13 cellular contexts compared by ENCODE assay signal in genomic region chr5:178786859-178787499, GRCh38. TPM values are rescaled to one million over a fixed set of nuclear protein-coding genes. Genes with fewer than 3 reads are reported as not detected.
DNase-seq lines count a peak whose midpoint lies in the region; ATAC-seq and TF ChIP-seq lines count a peak whose summit lies in the region.
"Had no signal": no experiment of that assay in that cellular context is flagged by ENCODE, and none has a peak within 500 bp of the region (broad histone marks: within the 10 kb centered on the region; RNA-seq: fewer than 3 reads in every experiment).

No MANE protein-coding gene starts in this region.

- TF ChIP-seq CTCF in Calu3 (IDR thresholded peaks at IDR 0.05; ENCODE audit: unreplicated experiment) (no peak), endodermal cell (conservative IDR thresholded peaks at IDR 0.05) (no peak), natural killer cell (IDR thresholded peaks at IDR 0.05) (no peak)
- TF ChIP-seq CTCF in CD4-positive, alpha-beta T cell (IDR thresholded peaks at IDR 0.05) = no peak

- peaks cover 15% of the 10 kb centered on the region for H3K4me1 Mint-ChIP-seq in Calu3 (ENCODE audit: low read depth, unreplicated experiment)
- peaks cover 3% of the 10 kb centered on the region for H3K4me1 Mint-ChIP-seq in endodermal cell
- no peaks in the 10 kb centered on the region for H3K4me1 Mint-ChIP-seq in activated naive CD8-positive, alpha-beta T cell treated with anti-CD3 and anti-CD28 coated beads, Interleukin-2, amount 50 U/mL, for 24 hours
- H3K4me1 Mint-ChIP-seq in CD4-positive, alpha-beta T cell (ENCODE audit: low read depth) = no peaks in the 10 kb centered on the region
- H3K4me1 Mint-ChIP-seq in natural killer cell = no peaks in the 10 kb centered on the region

- H3K9me3 ChIP-seq in endodermal cell (ENCODE audit: control insufficient read depth, low read length) = peaks cover 8% of the 10 kb centered on the region
- H3K9me3 ChIP-seq in CD4-positive, alpha-beta T cell (ENCODE audit: control insufficient read depth, low read length) = no peaks in the 10 kb centered on the region
- H3K9me3 ChIP-seq: spleen had no signal

- H3K36me3 Mint-ChIP-seq in Calu3 (ENCODE audit: insufficient read depth, unreplicated experiment) (no peaks in the 10 kb centered on the region), endodermal cell (ENCODE audit: low read depth) (no peaks in the 10 kb centered on the region), natural killer cell (no peaks in the 10 kb centered on the region)
- H3K36me3 Mint-ChIP-seq in activated naive CD8-positive, alpha-beta T cell treated with anti-CD3 and anti-CD28 coated beads, Interleukin-2, amount 50 U/mL, for 24 hours (ENCODE audit: low read depth) = no peaks in the 10 kb centered on the region
- H3K36me3 Mint-ChIP-seq in CD4-positive, alpha-beta T cell (ENCODE audit: low read depth) = no peaks in the 10 kb centered on the region

- H3K36me3 ChIP-seq in endodermal cell (ENCODE audit: control insufficient read depth, insufficient read depth, low read length) = no peaks in the 10 kb centered on the region
- H3K36me3 ChIP-seq: spleen had no signal

- H3K27me3 Mint-ChIP-seq in Calu3 (ENCODE audit: unreplicated experiment) (no peaks in the 10 kb centered on the region), endodermal cell (ENCODE audit: insufficient read depth) (peaks cover 3% of the 10 kb centered on the region), natural killer cell (ENCODE audit: low read depth in 2 of 2) (peaks cover 0 to 3% of the 10 kb centered on the region in 2 donors)
- peaks cover 2% of the 10 kb centered on the region for H3K27me3 Mint-ChIP-seq in activated naive CD8-positive, alpha-beta T cell treated with anti-CD3 and anti-CD28 coated beads, Interleukin-2, amount 50 U/mL, for 24 hours
- H3K27me3 Mint-ChIP-seq in CD4-positive, alpha-beta T cell = peaks cover 11% of the 10 kb centered on the region

- no peaks in the 10 kb centered on the region for H3K27me3 ChIP-seq in endodermal cell (ENCODE audit: control insufficient read depth, insufficient read depth, low read length, poor library complexity, severe bottlenecking)
- H3K27me3 ChIP-seq in CD4-positive, alpha-beta T cell (ENCODE audit: control insufficient read depth, insufficient read depth, low read length) = no peaks in the 10 kb centered on the region

- POLR2A ChIA-PET in CD4-positive, alpha-beta T cell (lab: Charles Lee) = no interaction called here

- no TSS peak for BruUV-seq in Calu3 (replicated peaks; lab: Mats Ljungman, UMichigan)

- H3K4me1 ChIP-seq in endodermal cell (ENCODE audit: control insufficient read depth, insufficient read depth, low read length) = no peaks in the 10 kb centered on the region
- H3K4me1 ChIP-seq: spleen had no signal

- H3K9me3 Mint-ChIP-seq in Calu3 (ENCODE audit: low read depth, unreplicated experiment) (peaks cover 18% of the 10 kb centered on the region), endodermal cell (peaks cover 3% of the 10 kb centered on the region), natural killer cell (no peaks in the 10 kb centered on the region)
- H3K9me3 Mint-ChIP-seq in activated naive CD8-positive, alpha-beta T cell treated with anti-CD3 and anti-CD28 coated beads, Interleukin-2, amount 50 U/mL, for 24 hours = no peaks in the 10 kb centered on the region
- no peaks in the 10 kb centered on the region for H3K9me3 Mint-ChIP-seq in CD4-positive, alpha-beta T cell

- H3K27ac Mint-ChIP-seq in Calu3 (ENCODE audit: unreplicated experiment) (no peak overlapping the region), endodermal cell (no peak overlapping the region), natural killer cell (no peak overlapping the region)
- no peak overlapping the region for H3K27ac Mint-ChIP-seq in activated naive CD8-positive, alpha-beta T cell treated with anti-CD3 and anti-CD28 coated beads, Interleukin-2, amount 50 U/mL, for 24 hours
- H3K27ac Mint-ChIP-seq in CD4-positive, alpha-beta T cell = no peak overlapping the region

- no peak overlapping the region for H3K4me3 ChIP-seq in endodermal cell (ENCODE audit: low read length)
- H3K4me3 ChIP-seq: spleen had no signal

- 78 to 88% methylated on average over 8 to 9 of the region's 9 CpGs for WGBS in endodermal cell (ENCODE audit: insufficient coverage in 1 of 2, insufficient read length in 1 of 2), 2 experiments

- DNase-seq in Calu3 (peak; percentile 58), LoVo (ENCODE audit: low spot score) (peak; percentile 79), endodermal cell (peak; percentile 23), myocyte (ENCODE audit: low read depth) (peak; percentile 17), natural killer cell (no peak)
- DNase-seq in activated naive CD8-positive, alpha-beta T cell treated with anti-CD3 and anti-CD28 coated beads, Interleukin-2, amount 50 U/mL, for 24 hours = no peak
- no peak for DNase-seq in CD4-positive, alpha-beta T cell
- DNase-seq in stimulated activated CD4-positive, alpha-beta T cell treated with anti-CD3 and anti-CD28 coated beads, Interleukin-2, amount 100 ng/mL, for 48 hours = no peak
- DNase-seq: amniotic stem cell, DMS153, midbrain, NCI-H1694, spleen had no signal

- CTCF ChIA-PET in Calu3 (lab: Charles Lee) = interaction anchor here (1.0 kb wide), 1 partner anchor 56 kb away, joined by 5 read pairs; the partner anchor contains the start of gene ZNF354A
- CTCF ChIA-PET in CD4-positive, alpha-beta T cell (lab: Charles Lee) = no interaction called here

- intact Hi-C loops in Calu3 (cut with micrococcal nuclease; ENCODE audit: unreplicated experiment) = no loop called here
- intact Hi-C loops in CD4-positive, alpha-beta T cell (cut with DNase I, micrococcal nuclease) = no loop called here
- intact Hi-C loops in natural killer cell (cut with micrococcal nuclease) = no loop called here

- no peak overlapping the region for H3K9ac ChIP-seq in endodermal cell (ENCODE audit: extremely low read depth, low read length, poor library complexity, severe bottlenecking)

- H3K4me3 Mint-ChIP-seq in Calu3 (ENCODE audit: low read depth, unreplicated experiment) = no peak overlapping the region
- no peak overlapping the region for H3K4me3 Mint-ChIP-seq in endodermal cell
- no peak overlapping the region for H3K4me3 Mint-ChIP-seq in activated naive CD8-positive, alpha-beta T cell treated with anti-CD3 and anti-CD28 coated beads, Interleukin-2, amount 50 U/mL, for 24 hours
- no peak overlapping the region for H3K4me3 Mint-ChIP-seq in CD4-positive, alpha-beta T cell
- no peak overlapping the region for H3K4me3 Mint-ChIP-seq in natural killer cell

- ATAC-seq in activated naive CD8-positive, alpha-beta T cell treated with anti-CD3 and anti-CD28 coated beads, Interleukin-2, amount 50 U/mL, for 24 hours = no peak
- no peak for ATAC-seq in CD4-positive, alpha-beta T cell (ENCODE audit: poor library complexity)
- ATAC-seq in natural killer cell = no peak

- H3K27ac ChIP-seq in endodermal cell (ENCODE audit: low read depth, low read length) = no peak overlapping the region
- H3K27ac ChIP-seq in CD4-positive, alpha-beta T cell (ENCODE audit: low read depth, low read length) = no peak overlapping the region
- H3K27ac ChIP-seq: spleen had no signal

RNA-seq across cellular contexts. Expression of gene ZNF354A, which starts 56.5 kb away (rescaled TPM):
- total RNA-seq in Calu3 (2022) (8.0 and 10.7 TPM in 2 replicates), endodermal cell (10 to 100 TPM; 22.1 to 23.3 TPM), myocyte (12.6 and 14.3 TPM in 2 replicates), natural killer cell (10 to 100 TPM in 2 of 3 donors, 1 to 10 TPM in 1; 9.2 to 15.6 (median 11.4) TPM)
- polyA plus RNA-seq in endodermal cell (2013, experiment 1 of 2) = 24.1 TPM
- 22.3 TPM for polyA plus RNA-seq in endodermal cell (2013, experiment 2 of 2)
- polyA plus RNA-seq in myocyte (2012) = 6.1 TPM
- total RNA-seq in CD4-positive, alpha-beta T cell = 1 to 10 TPM; 5.5 to 5.7 TPM

Comparison
In these comparisons a context has a peak if more than half of its experiments do, and no peak if none do; other contexts are left out.
1. DNase-seq: peak in Calu3 (single experiment), LoVo (single experiment), endodermal cell (single experiment) and myocyte (single experiment); none in activated naive CD8-positive, alpha-beta T cell treated with anti-CD3 and anti-CD28 coated beads, Interleukin-2, amount 50 U/mL, for 24 hours (single experiment), CD4-positive, alpha-beta T cell (0 of 10), stimulated activated CD4-positive, alpha-beta T cell treated with anti-CD3 and anti-CD28 coated beads, Interleukin-2, amount 100 ng/mL, for 48 hours (0 of 2) and natural killer cell (single experiment).